ENCODE assay signal across 22 cellular contexts in the genomic region with DNA sequence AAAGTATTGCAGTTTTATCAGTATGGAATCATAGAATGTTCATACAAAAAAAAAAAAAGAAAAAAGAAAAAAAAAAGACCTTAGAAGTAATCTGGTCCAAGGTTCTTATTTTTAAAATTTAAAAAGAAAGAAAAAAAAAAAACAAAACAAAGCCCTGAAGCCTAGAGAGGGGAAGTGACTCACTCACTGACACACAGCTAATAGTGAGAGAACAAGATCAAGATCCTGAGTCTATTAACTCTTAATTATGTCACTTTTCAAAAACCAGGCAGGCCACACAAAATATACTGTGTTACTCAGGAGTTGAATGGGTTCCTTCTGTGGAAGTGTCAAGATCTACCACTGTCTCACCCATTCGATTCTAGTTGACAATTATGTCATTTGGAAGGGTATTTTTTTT.
"Had no signal": no experiment of that assay in that cellular context is flagged by ENCODE, and none has a peak within 500 bp of the region (broad histone marks: within the 10 kb centered on the region; RNA-seq: fewer than 3 reads in every experiment).

No MANE protein-coding gene starts in this region.

- H3K36me3 ChIP-seq: heart left ventricle, left ventricle myocardium inferior, upper lobe of right lung had no signal

- FAIRE-seq: colon, frontal cortex had no signal

- H3K4me1 Mint-ChIP-seq: activated CD8-positive, alpha-beta memory T cell treated with anti-CD3 and anti-CD28 coated beads, Interleukin-2, amount 10 ng/mL, durations not matched to agents 7 days and 5 days; activated naive CD8-positive, alpha-beta T cell treated with anti-CD3 and anti-CD28 coated beads for 36 hours had no signal

- H3K9me3 Mint-ChIP-seq: activated naive CD8-positive, alpha-beta T cell treated with anti-CD3 and anti-CD28 coated beads for 36 hours; activated T-cell treated with anti-CD3 and anti-CD28 coated beads, Interleukin-2, amount 50 U/mL, for 72 hours; T-helper 2 cell treated with Interferon-gamma antibody and Interleukin-4, amounts not matched to agents 5 μg/mL and 100 μg/mL, for 36 hours had no signal

- H3K27ac ChIP-seq: heart left ventricle, left ventricle myocardium inferior, psoas muscle, testis, upper lobe of right lung had no signal

- H3K27me3 Mint-ChIP-seq: activated CD8-positive, alpha-beta memory T cell treated with anti-CD3 and anti-CD28 coated beads, Interleukin-2, amount 10 ng/mL, durations not matched to agents 7 days and 5 days; activated naive CD8-positive, alpha-beta T cell treated with anti-CD3 and anti-CD28 coated beads for 36 hours had no signal

- ATAC-seq: activated CD8-positive, alpha-beta memory T cell treated with anti-CD3 and anti-CD28 coated beads, Interleukin-2, amount 10 ng/mL, durations not matched to agents 7 days and 5 days; heart left ventricle; natural killer cell treated with Interleukin-12 subunit alpha and Interleukin-12 subunit beta and Interleukin-15 and Interleukin-18, amount 100 ng/mL, for 72 hours; psoas muscle; upper lobe of right lung had no signal

- H3K27me3 ChIP-seq: heart left ventricle, testis, upper lobe of right lung had no signal

- H3K4me1 ChIP-seq: heart left ventricle, left ventricle myocardium inferior, psoas muscle, testis, upper lobe of right lung had no signal

- H3K4me3 Mint-ChIP-seq: activated CD8-positive, alpha-beta memory T cell treated with anti-CD3 and anti-CD28 coated beads, Interleukin-2, amount 10 ng/mL, durations not matched to agents 7 days and 5 days; activated naive CD8-positive, alpha-beta T cell treated with anti-CD3 and anti-CD28 coated beads for 36 hours; activated T-cell treated with anti-CD3 and anti-CD28 coated beads, Interleukin-2, amount 50 U/mL, for 72 hours; natural killer cell treated with Interleukin-12 subunit alpha and Interleukin-12 subunit beta and Interleukin-15 and Interleukin-18, amount 100 ng/mL, for 72 hours; T-helper 2 cell treated with Interferon-gamma antibody and Interleukin-4, amounts not matched to agents 5 μg/mL and 100 μg/mL, for 36 hours had no signal

- H3K4me3 ChIP-seq: heart left ventricle, left ventricle myocardium inferior, psoas muscle, testis, upper lobe of right lung had no signal

- H3K9me3 ChIP-seq: heart left ventricle, left ventricle myocardium inferior, psoas muscle, testis, upper lobe of right lung had no signal

- DNase-seq: activated CD4-positive, alpha-beta T cell treated with anti-CD3 and anti-CD28 coated beads for 1 hour; activated CD4-positive, alpha-beta T cell treated with anti-CD3 and anti-CD28 coated beads, Interleukin-2, amount 50 U/mL, for 48 hours; activated CD8-positive, alpha-beta memory T cell treated with anti-CD3 and anti-CD28 coated beads, Interleukin-2, amount 10 ng/mL, durations not matched to agents 7 days and 5 days; activated gamma-delta T cell treated with Interleukin-2 at 50 U/mL for 16 hours; activated naive CD8-positive, alpha-beta T cell treated with anti-CD3 and anti-CD28 coated beads for 36 hours; activated T-cell treated with anti-CD3 and anti-CD28 coated beads, Interleukin-2, amount 50 U/mL, for 72 hours; effector CD4-positive, alpha-beta T cell; heart left ventricle; islet precursor cell; left ventricle myocardium inferior; mesenchymal stem cell; occipital lobe; psoas muscle; stimulated activated CD4-positive, alpha-beta T cell treated with anti-CD3 and anti-CD28 coated beads, Interleukin-2, amount 100 ng/mL, for 48 hours; stimulated activated naive CD4-positive, alpha-beta T cell treated with Interleukin-2 at 50 U/mL for 16 hours; SW 1271; testis; upper lobe of right lung had no signal

- H3K27ac Mint-ChIP-seq: activated CD8-positive, alpha-beta memory T cell treated with anti-CD3 and anti-CD28 coated beads, Interleukin-2, amount 10 ng/mL, durations not matched to agents 7 days and 5 days; activated naive CD8-positive, alpha-beta T cell treated with anti-CD3 and anti-CD28 coated beads for 36 hours; natural killer cell treated with Interleukin-12 subunit alpha and Interleukin-12 subunit beta and Interleukin-15 and Interleukin-18, amount 100 ng/mL, for 72 hours; T-helper 2 cell treated with Interferon-gamma antibody and Interleukin-4, amounts not matched to agents 5 μg/mL and 100 μg/mL, for 36 hours had no signal
